Comparison of ENCODE assay signal across 26 cellular contexts in the genomic region with DNA sequence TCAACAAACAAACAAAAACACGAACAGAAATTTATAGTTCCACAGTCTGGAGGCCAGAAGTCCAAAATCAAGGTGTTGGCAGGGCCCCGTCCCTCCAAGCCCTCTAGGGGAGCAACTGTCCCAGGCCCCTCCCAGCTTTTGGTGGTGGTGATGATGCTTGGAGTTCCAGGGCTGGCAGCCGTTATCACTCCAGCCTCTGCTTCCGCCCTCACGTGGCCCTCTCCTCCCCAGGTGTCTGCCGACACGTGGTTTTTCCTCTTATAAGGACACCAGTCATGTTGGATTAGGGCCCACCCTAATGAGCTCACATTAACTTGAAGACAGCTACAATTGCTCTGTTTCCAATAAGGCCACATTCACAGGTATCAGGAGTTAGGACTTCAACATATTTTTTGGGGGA. TPM values are rescaled to one million over a fixed set of nuclear protein-coding genes. Genes with fewer than 3 reads are reported as not detected.
DNase-seq lines count a peak whose midpoint lies in the region; ATAC-seq, FAIRE-seq and TF ChIP-seq lines count a peak whose summit lies in the region.
"Had no signal": no experiment of that assay in that cellular context is flagged by ENCODE, and none has a peak within 500 bp of the region (broad histone marks: within the 10 kb centered on the region; RNA-seq: fewer than 3 reads in every experiment).

No MANE protein-coding gene starts in this region.

- peaks cover 18% of the 10 kb centered on the region for H3K27me3 Mint-ChIP-seq in WTC11 (ENCODE audit: low read depth)
- peaks cover under 1 to 7% of the 10 kb centered on the region in 2 donors for H3K27me3 Mint-ChIP-seq in natural killer cell (ENCODE audit: low read depth in 2 of 2)
- peaks cover 0 to 3% (median 0%) of the 10 kb centered on the region in 3 donors for H3K27me3 Mint-ChIP-seq in immature natural killer cell (ENCODE audit: low read depth in 3 of 3)

- WGBS in HepG2 (ENCODE audit: low lambda C conversion rate) = 6% methylated on average over 2 of the region's 7 CpGs
- 29% methylated on average over 1 of the region's 7 CpGs for WGBS in right lobe of liver (ENCODE audit: insufficient coverage, low coverage, low lambda C conversion rate, missing lambda C conversion rate)

- H3K4me1 ChIP-seq in HepG2 (ENCODE audit: insufficient read depth, low read length) (no peaks in the 10 kb centered on the region), right lobe of liver (no peaks in the 10 kb centered on the region)
- H3K4me1 ChIP-seq: BE2C had no signal

- in situ Hi-C loops in HepG2 (cut with HindIII; ENCODE audit: extremely low pct_ligation_motif_present, low pct_unique_long_range_greater_than_20kb) = no loop called here

- no TSS peak for BruUV-seq in HepG2 (replicated peaks; lab: Mats Ljungman, UMichigan)

- no peak for FAIRE-seq in HepG2 (lab: Jason Lieb, UNC)
- FAIRE-seq: GM12878 had no signal

- no peaks in the 10 kb centered on the region for H4K20me1 ChIP-seq in HepG2 (ENCODE audit: insufficient read depth, low read length)

- H3K27ac ChIP-seq in HepG2 (ENCODE audit: extremely low read length, insufficient read depth, low read length) (no peak overlapping the region), right lobe of liver (no peak overlapping the region)
- H3K27ac ChIP-seq: HL-60, RWPE1 had no signal

- TF ChIP-seq CTCF in HepG2 (CRISPR knock-in tag; IDR thresholded peaks at IDR 0.05) (no peak), right lobe of liver (IDR thresholded peaks at IDR 0.05) (no peak), WTC11 (IDR thresholded peaks at IDR 0.05) (no peak), natural killer cell (IDR thresholded peaks at IDR 0.05) (no peak)

- H3K27me3 ChIP-seq in HepG2 (ENCODE audit: control insufficient read depth in 1 of 2, insufficient read depth in 2 of 2, low read length in 2 of 2) = peaks cover 15 to 56% of the 10 kb centered on the region in 2 experiments
- peaks cover 0 to 11% of the 10 kb centered on the region in 2 donors for H3K27me3 ChIP-seq in right lobe of liver

- H3K27ac Mint-ChIP-seq in WTC11 (peak overlapping the region; percentile 32; the same call in 1 of the 2 replicates), natural killer cell (no peak overlapping the region), immature natural killer cell (no peak overlapping the region)

- H3K4me1 Mint-ChIP-seq in WTC11 (peaks cover 2% of the 10 kb centered on the region; the same call in 1 of the 2 replicates), natural killer cell (peaks cover 0 to 4% of the 10 kb centered on the region in 2 donors), immature natural killer cell (peaks cover 3 to 6% of the 10 kb centered on the region in 2 donors)

- TF ChIP-seq EP300 in HepG2 (IDR thresholded peaks at IDR 0.05; ENCODE audit: low read depth in 2 of 2, low read length in 2 of 2) (no peak), HepG2 (CRISPR knock-in tag; IDR thresholded peaks at IDR 0.05; ENCODE audit: borderline replicate concordance) (no peak)

- no peak for TF ChIP-seq POLR2A in HepG2 (IDR thresholded peaks at IDR 0.05; ENCODE audit: insufficient read depth in 1 of 2, low read depth in 2 of 2, low read length in 2 of 2)
- TF ChIP-seq POLR2A in right lobe of liver (IDR thresholded peaks at IDR 0.05) = no peak

- ATAC-seq in HepG2 (no peak), right lobe of liver (no peak), WTC11 (no peak), natural killer cell (no peak)
- ATAC-seq: GM12878, HCT116, Panc1 had no signal

- intact Hi-C loops in HepG2 (cut with micrococcal nuclease; ENCODE audit: unreplicated experiment) (no loop called here), right lobe of liver (cut with DNase I) (loop anchor here in 1 of 2 donors (10.0 kb wide), 1 partner anchor 195 kb away; no protein-coding TSS in a partner anchor), natural killer cell (cut with micrococcal nuclease) (no loop called here)

- POLR2A ChIA-PET in HepG2 (lab: Yijun Ruan, JAX) = no interaction called here
- POLR2A ChIA-PET in WTC11 (lab: Charles Lee) = no interaction called here

- no peak overlapping the region for H2AFZ ChIP-seq in HepG2 (ENCODE audit: low read length)

- no peaks in the 10 kb centered on the region for H3K36me3 Mint-ChIP-seq in WTC11
- H3K36me3 Mint-ChIP-seq in natural killer cell = no peaks in the 10 kb centered on the region
- H3K36me3 Mint-ChIP-seq in immature natural killer cell = no peaks in the 10 kb centered on the region

- no peaks in the 10 kb centered on the region for H3K79me2 ChIP-seq in HepG2 (ENCODE audit: insufficient read depth, low read length)

- no peak overlapping the region for H3K9ac ChIP-seq in HepG2 (ENCODE audit: insufficient read depth, low read depth, low read length)

- H3K4me3 ChIP-seq in HepG2 (replicated peaks in 1 of 3; ENCODE audit: insufficient read depth in 1 of 3, low read depth in 2 of 3, low read length in 3 of 3) (no peak overlapping the region), right lobe of liver (no peak overlapping the region)
- H3K4me3 ChIP-seq: GM12878 had no signal

- H3K4me3 Mint-ChIP-seq in WTC11 (no peak overlapping the region), natural killer cell (no peak overlapping the region), immature natural killer cell (no peak overlapping the region)

- H3K9me3 ChIP-seq in HepG2 (ENCODE audit: low read length) (no peaks in the 10 kb centered on the region), right lobe of liver (no peaks in the 10 kb centered on the region)
- H3K9me3 ChIP-seq: BE2C had no signal

- CTCF ChIA-PET in HepG2 (lab: Yijun Ruan, JAX; ENCODE audit: low intra/inter-chr PET ratio, low total read pairs) (no interaction called here), WTC11 (lab: Charles Lee) (interaction anchor here (0.7 to 2.8 kb wide), 6 partner anchors 23 to 233 kb away, joined by 3 to 12 read pairs (median 6); no protein-coding TSS in a partner anchor)

- DNase-seq in DMS53 (lab: John Stamatoyannopoulos, UW) (peak; percentile 34), DMS53 treated with DMSO at 0.1 percent for 48 hours (lab: John Stamatoyannopoulos, UW; ENCODE audit: unreplicated experiment) (no peak), HepG2 (ENCODE audit: low spot score) (no peak), right lobe of liver (no peak), WTC11 (ENCODE audit: low spot score) (no peak), natural killer cell (no peak), islet precursor cell (no peak), immature natural killer cell (no peak)
- DNase-seq: 8988T, ACHN, BE2C, DMS79, EL, GDM1, Karpas-422, NCI-H1092 treated with DMSO at 0.1 percent for 48 hours, NCI-H1694, NCI-H2081 treated with DMSO at 0.1 percent for 48 hours, NCI-H2227 treated with DMSO at 0.1 percent for 48 hours, NCI-H526 treated with DMSO at 0.1 percent for 48 hours, SHP77 had no signal

- H3K36me3 ChIP-seq in HepG2 (replicated peaks in 1 of 2; ENCODE audit: control insufficient read depth in 1 of 2, insufficient read depth in 2 of 2, low read length in 2 of 2) (no peaks in the 10 kb centered on the region), right lobe of liver (no peaks in the 10 kb centered on the region)
- H3K36me3 ChIP-seq: BE2C had no signal

- no peak overlapping the region for H3K4me2 ChIP-seq in HepG2 (ENCODE audit: low read depth, low read length)

- no peak for TF ChIP-seq RAD21 in HepG2 (CRISPR knock-in tag; IDR thresholded peaks at IDR 0.05)

- H3K9me3 Mint-ChIP-seq in WTC11 (no peaks in the 10 kb centered on the region), natural killer cell (no peaks in the 10 kb centered on the region), immature natural killer cell (no peaks in the 10 kb centered on the region)

TF ChIP-seq in WTC11, 78 proteins besides CTCF, POLR2A, EP300 and RAD21 (continues in another document):
- TF ChIP-seq, protein P1, sequence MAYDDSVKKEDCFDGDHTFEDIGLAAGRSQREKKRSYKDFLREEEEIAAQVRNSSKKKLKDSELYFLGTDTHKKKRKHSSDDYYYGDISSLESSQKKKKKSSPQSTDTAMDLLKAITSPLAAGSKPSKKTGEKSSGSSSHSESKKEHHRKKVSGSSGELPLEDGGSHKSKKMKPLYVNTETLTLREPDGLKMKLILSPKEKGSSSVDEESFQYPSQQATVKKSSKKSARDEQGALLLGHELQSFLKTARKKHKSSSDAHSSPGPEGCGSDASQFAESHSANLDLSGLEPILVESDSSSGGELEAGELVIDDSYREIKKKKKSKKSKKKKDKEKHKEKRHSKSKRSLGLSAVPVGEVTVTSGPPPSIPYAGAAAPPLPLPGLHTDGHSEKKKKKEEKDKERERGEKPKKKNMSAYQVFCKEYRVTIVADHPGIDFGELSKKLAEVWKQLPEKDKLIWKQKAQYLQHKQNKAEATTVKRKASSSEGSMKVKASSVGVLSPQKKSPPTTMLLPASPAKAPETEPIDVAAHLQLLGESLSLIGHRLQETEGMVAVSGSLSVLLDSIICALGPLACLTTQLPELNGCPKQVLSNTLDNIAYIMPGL (CRISPR knock-in tag; IDR thresholded peaks at IDR 0.05) = no peak

RNA-seq across cellular contexts. Expression of gene MICALL2, which starts 49.7 kb away (rescaled TPM):
- 1.8 and 5.8 TPM in 2 replicates for total RNA-seq in HepG2 (2016; rRNA removed; fragmentation: Illumina TruSeq; extraction: Trizol)
- 5.5 and 6.3 TPM in 2 replicates for total RNA-seq in HepG2 (2016; cell fraction: cytosol; rRNA removed; fragmentation: Illumina TruSeq; extraction: Trizol; ENCODE audit: low read depth)
- total RNA-seq in HepG2 (2016; cell fraction: insoluble cytoplasmic fraction; rRNA removed; fragmentation: Illumina TruSeq; extraction: Trizol) = 2.1 and 6.3 TPM in 2 replicates
- 2.9 and 3.0 TPM in 2 replicates for total RNA-seq in HepG2 (2016; cell fraction: membrane; rRNA removed; fragmentation: Illumina TruSeq; extraction: Trizol)
- total RNA-seq in HepG2 (2016; cell fraction: nucleus; rRNA removed; fragmentation: Illumina TruSeq; extraction: Trizol) = 7.9 and 10.2 TPM in 2 replicates
- polyA plus RNA-seq in HepG2 (2011; rRNA removed) = 12.4 and 15.0 TPM in 2 replicates
- polyA plus RNA-seq in HepG2 (2011; cell fraction: cytosol; rRNA removed) = 2.3 and 4.4 TPM in 2 replicates
- polyA plus RNA-seq in HepG2 (2011; cell fraction: nucleus; rRNA removed) = 231 and 294 TPM in 2 replicates
- polyA plus RNA-seq in HepG2 (2012) = 5.9 and 10.1 TPM in 2 replicates
- 1.1 and 1.7 TPM in 2 replicates for polyA plus RNA-seq in HepG2 (2016; cell fraction: cytosol; fragmentation: Illumina TruSeq; extraction: Trizol; ENCODE audit: low read depth)
- 1.9 and 2.3 TPM in 2 replicates for polyA plus RNA-seq in HepG2 (2016; cell fraction: insoluble cytoplasmic fraction; fragmentation: Illumina TruSeq; extraction: Trizol; ENCODE audit: low read depth)
- 1.3 and 1.7 TPM in 2 replicates for polyA plus RNA-seq in HepG2 (2016; cell fraction: membrane; fragmentation: Illumina TruSeq; extraction: Trizol; ENCODE audit: low read depth)
- 32.1 and 32.9 TPM in 2 replicates for polyA plus RNA-seq in HepG2 (2016; cell fraction: nucleus; fragmentation: Illumina TruSeq; extraction: Trizol; ENCODE audit: insufficient read depth, low read depth)
- polyA minus RNA-seq in HepG2 (2011; rRNA and poly(A)+ RNA removed; ENCODE audit: low replicate concordance) = 17.6 and 22.4 TPM in 2 replicates
- polyA minus RNA-seq in HepG2 (2011; cell fraction: cytosol; rRNA and poly(A)+ RNA removed) = 2.2 and 2.5 TPM in 2 replicates
- polyA minus RNA-seq in HepG2 (2011; cell fraction: nucleus; rRNA and poly(A)+ RNA removed) = 26.2 and 30.8 TPM in 2 replicates
- total RNA-seq in right lobe of liver = 10 to 100 TPM in 5 of 6 experiments, 1 to 10 TPM in 1; 8.2 to 23.8 (median 13.6) TPM
- 13.6 to 15.7 TPM (median 14.1 TPM) in 3 replicates for total RNA-seq in WTC11 (2021)
- 1 to 10 TPM; 2.5 to 4.4 (median 2.8) TPM for total RNA-seq in natural killer cell
- under 1 TPM in 2 of 3 donors, not detected in 1; 0.10 to 0.50 TPM for polyA plus RNA-seq in immature natural killer cell
